In genomic region chr1:246978281-246978680, GRCh38 we compare ENCODE assay signal across 23 cellular contexts. TPM values are rescaled to one million over a fixed set of nuclear protein-coding genes. Genes with fewer than 3 reads are reported as not detected.
A peak's percentile ranks its signal among the peaks of the same experiment; 100 is the strongest.
DNase-seq lines count a peak whose midpoint lies in the region; ATAC-seq, FAIRE-seq and TF ChIP-seq lines count a peak whose summit lies in the region.
"Had no signal": no experiment of that assay in that cellular context is flagged by ENCODE, and none has a peak within 500 bp of the region (broad histone marks: within the 10 kb centered on the region; RNA-seq: fewer than 3 reads in every experiment).

No MANE protein-coding gene starts in this region.

- 96% methylated on average over 2 of the region's 2 CpGs for WGBS in HepG2 (ENCODE audit: low lambda C conversion rate)
- 76% methylated on average over 2 of the region's 2 CpGs for WGBS in right lobe of liver (ENCODE audit: insufficient coverage, low coverage, low lambda C conversion rate, missing lambda C conversion rate)
- 65% methylated on average over 2 of the region's 2 CpGs for WGBS in K562 (ENCODE audit: insufficient coverage, low coverage, missing lambda C conversion rate)

- H3K4me1 Mint-ChIP-seq in neural crest cell = no peaks in the 10 kb centered on the region
- H3K4me1 Mint-ChIP-seq: CD14-positive monocyte; CD8-positive, alpha-beta memory T cell had no signal

- H3K4me2 ChIP-seq in HepG2 (ENCODE audit: low read depth, low read length) (no peak overlapping the region), K562 (ENCODE audit: insufficient read depth, low read length) (no peak overlapping the region)
- H3K4me2 ChIP-seq: BLaER1 treated with 17β-estradiol and CSF1 and Interleukin-3, amounts not matched to agents 10 nM and 100 nM had no signal

- in situ Hi-C loops in HepG2 (cut with HindIII; ENCODE audit: extremely low pct_ligation_motif_present, low pct_unique_long_range_greater_than_20kb) = no loop called here
- in situ Hi-C loops in K562 (cut with MboI) = no loop called here

- no peak for TF ChIP-seq RAD21 in HepG2 (CRISPR knock-in tag; IDR thresholded peaks at IDR 0.05)
- TF ChIP-seq RAD21 in K562 (CRISPR knock-in tag; conservative IDR thresholded peaks at IDR 0.05 in 1 of 2, IDR thresholded peaks at IDR 0.05 in 1 of 2) = no peak

- H3K27me3 ChIP-seq in HepG2 (ENCODE audit: control insufficient read depth in 1 of 2, insufficient read depth in 2 of 2, low read length in 2 of 2) = no peaks in the 10 kb centered on the region
- H3K27me3 ChIP-seq in right lobe of liver = no peaks in the 10 kb centered on the region
- no peaks in the 10 kb centered on the region for H3K27me3 ChIP-seq in K562 (ENCODE audit: control insufficient read depth in 2 of 2, insufficient read depth in 2 of 2, low read length in 2 of 2)
- H3K27me3 ChIP-seq: BE2C; BLaER1 treated with 17β-estradiol and CSF1 and Interleukin-3, amounts not matched to agents 10 nM and 100 nM had no signal

- ATAC-seq in HepG2 = no peak
- ATAC-seq in right lobe of liver = no peak
- ATAC-seq in K562 = no peak
- ATAC-seq in GM19467 (IDR thresholded peaks at IDR 0.05; ENCODE audit: unreplicated experiment) = no peak

- no peak for FAIRE-seq in HepG2 (lab: Jason Lieb, UNC)
- FAIRE-seq in K562 (lab: Jason Lieb, UNC) = peak; percentile 11
- FAIRE-seq: A204.1, GM12891, GM18507 had no signal

- H3K4me1 ChIP-seq in HepG2 (ENCODE audit: insufficient read depth, low read length) (peaks cover 10% of the 10 kb centered on the region), right lobe of liver (no peaks in the 10 kb centered on the region), K562 (replicated peaks in 1 of 2; ENCODE audit: control insufficient read depth in 2 of 2, insufficient read depth in 2 of 2, low read length in 2 of 2) (no peaks in the 10 kb centered on the region)
- H3K4me1 ChIP-seq: BE2C; BLaER1 treated with 17β-estradiol and CSF1 and Interleukin-3, amounts not matched to agents 10 nM and 100 nM had no signal

- no peak overlapping the region for H3K27ac Mint-ChIP-seq in neural crest cell (ENCODE audit: unreplicated experiment)
- H3K27ac Mint-ChIP-seq: CD14-positive monocyte; CD4-positive, alpha-beta T cell; CD8-positive, alpha-beta memory T cell had no signal

- intact Hi-C loops in HepG2 (cut with micrococcal nuclease; ENCODE audit: unreplicated experiment) = no loop called here
- intact Hi-C loops in right lobe of liver (cut with DNase I) = no loop called here
- intact Hi-C loops in K562 (cut with micrococcal nuclease) = no loop called here
- intact Hi-C loops in posterior vena cava (cut with DNase I) = no loop called here

- H3K79me2 ChIP-seq in HepG2 (ENCODE audit: insufficient read depth, low read length) = no peaks in the 10 kb centered on the region
- no peaks in the 10 kb centered on the region for H3K79me2 ChIP-seq in K562 (ENCODE audit: control insufficient read depth, insufficient read depth, low read length)

- BruUV-seq in HepG2 (replicated peaks; lab: Mats Ljungman, UMichigan) (no TSS peak), K562 (replicated peaks; lab: Mats Ljungman, UMichigan) (no TSS peak)

- H2AFZ ChIP-seq in HepG2 (ENCODE audit: low read length) (no peak overlapping the region), K562 (ENCODE audit: low read depth, low read length) (no peak overlapping the region)

- TF ChIP-seq CTCF in HepG2 (CRISPR knock-in tag; IDR thresholded peaks at IDR 0.05) (no peak), right lobe of liver (IDR thresholded peaks at IDR 0.05) (no peak), K562 (IDR thresholded peaks at IDR 0.05 in 2 of 3, conservative IDR thresholded peaks at IDR 0.05 in 1 of 3; ENCODE audit: insufficient read depth in 2 of 3, low read depth in 1 of 3, low read length in 3 of 3) (no peak), neural crest cell (conservative IDR thresholded peaks at IDR 0.05) (no peak)

- DNase-seq in HepG2 (ENCODE audit: low spot score) (no peak), right lobe of liver (no peak), K562 (ENCODE audit: extremely low read depth in 1 of 4, low spot score in 3 of 4) (no peak), neural crest cell (ENCODE audit: low read depth, low spot score) (no peak), posterior vena cava (ENCODE audit: low spot score) (no peak), AG08395 (ENCODE audit: low spot score) (no peak)
- DNase-seq: AML-193; BE2C; CD4-positive, alpha-beta T cell; CD8-positive, alpha-beta memory T cell; DMS53; DMS79 treated with DMSO at 0.1 percent for 48 hours; GF-D8; GOT3; H7; HCEC 1CT had no signal

- TF ChIP-seq EP300 in HepG2 (IDR thresholded peaks at IDR 0.05; ENCODE audit: low read depth in 2 of 2, low read length in 2 of 2) = no peak
- TF ChIP-seq EP300 in HepG2 (CRISPR knock-in tag; IDR thresholded peaks at IDR 0.05; ENCODE audit: borderline replicate concordance) = no peak
- TF ChIP-seq EP300 in K562 (IDR thresholded peaks at IDR 0.05; ENCODE audit: low read length) = no peak

- H3K36me3 Mint-ChIP-seq in neural crest cell (ENCODE audit: low read depth) = peaks cover 83% of the 10 kb centered on the region
- H3K36me3 Mint-ChIP-seq: CD14-positive monocyte had no signal

- H3K27ac ChIP-seq in HepG2 (ENCODE audit: extremely low read length, insufficient read depth, low read length) (no peak overlapping the region), right lobe of liver (no peak overlapping the region), K562 (ENCODE audit: extremely low read depth, low read depth, low read length) (no peak overlapping the region)
- H3K27ac ChIP-seq: 22Rv1; BLaER1 treated with 17β-estradiol and CSF1 and Interleukin-3, amounts not matched to agents 10 nM and 100 nM had no signal

- H3K9me1 ChIP-seq in K562 (ENCODE audit: control insufficient read depth, insufficient read depth, low read length) = no peaks in the 10 kb centered on the region

- no peak overlapping the region for H3K9ac ChIP-seq in HepG2 (ENCODE audit: insufficient read depth, low read depth, low read length)
- no peak overlapping the region for H3K9ac ChIP-seq in K562 (ENCODE audit: insufficient read depth in 1 of 2, low read depth in 2 of 2, low read length in 2 of 2)
- H3K9ac ChIP-seq: BLaER1 treated with 17β-estradiol and CSF1 and Interleukin-3, amounts not matched to agents 10 nM and 100 nM had no signal

- H3K9me3 ChIP-seq in HepG2 (ENCODE audit: low read length) (peaks cover 54% of the 10 kb centered on the region), right lobe of liver (peaks cover 0 to 7% (median 0%) of the 10 kb centered on the region in 4 donors), K562 (replicated peaks; ENCODE audit: control insufficient read depth, insufficient read depth, low read depth, low read length) (peaks cover 27% of the 10 kb centered on the region)

- peaks cover 37% of the 10 kb centered on the region for H3K9me3 Mint-ChIP-seq in neural crest cell

- H4K20me1 ChIP-seq in HepG2 (ENCODE audit: insufficient read depth, low read length) = no peaks in the 10 kb centered on the region
- no peaks in the 10 kb centered on the region for H4K20me1 ChIP-seq in K562 (replicated peaks; ENCODE audit: control insufficient read depth, insufficient read depth, low read length)
- H4K20me1 ChIP-seq: BLaER1 treated with 17β-estradiol and CSF1 and Interleukin-3, amounts not matched to agents 10 nM and 100 nM had no signal

- TF ChIP-seq POLR2A in HepG2 (IDR thresholded peaks at IDR 0.05; ENCODE audit: insufficient read depth in 1 of 2, low read depth in 2 of 2, low read length in 2 of 2) (no peak), right lobe of liver (IDR thresholded peaks at IDR 0.05) (no peak), K562 (conservative IDR thresholded peaks at IDR 0.05) (no peak)

- no peaks in the 10 kb centered on the region for H3K27me3 Mint-ChIP-seq in neural crest cell (ENCODE audit: low read depth)

- H3K36me3 ChIP-seq in HepG2 (replicated peaks in 1 of 2; ENCODE audit: control insufficient read depth in 1 of 2, insufficient read depth in 2 of 2, low read length in 2 of 2) (peaks cover 0 to 16% of the 10 kb centered on the region in 2 experiments; a peak in 4 of 5 replicates), right lobe of liver (no peaks in the 10 kb centered on the region), K562 (ENCODE audit: control insufficient read depth, insufficient read depth, low read length) (peaks cover 13% of the 10 kb centered on the region)

- CTCF ChIA-PET in HepG2 (lab: Yijun Ruan, JAX; ENCODE audit: low intra/inter-chr PET ratio, low total read pairs) (no interaction called here), K562 (lab: Yijun Ruan, JAX; ENCODE audit: low intra/inter-chr PET ratio) (no interaction called here)

- peak overlapping the region; percentile 1 for H3K4me3 Mint-ChIP-seq in neural crest cell
- H3K4me3 Mint-ChIP-seq: CD14-positive monocyte; CD4-positive, alpha-beta T cell; CD8-positive, alpha-beta memory T cell had no signal

- POLR2A ChIA-PET in HepG2 (lab: Yijun Ruan, JAX) = no interaction called here
- POLR2A ChIA-PET in K562 (lab: Yijun Ruan, JAX) = no interaction called here

- H3K4me3 ChIP-seq in HepG2 (replicated peaks in 1 of 3; ENCODE audit: insufficient read depth in 1 of 3, low read depth in 2 of 3, low read length in 3 of 3) (no peak overlapping the region), right lobe of liver (no peak overlapping the region), K562 (no peak overlapping the region)

RNA-seq across cellular contexts. Expression of gene ZNF695, which starts 29.6 kb away (rescaled TPM):
- total RNA-seq in HepG2 (2016; rRNA removed; fragmentation: Illumina TruSeq; extraction: Trizol) = 11.6 and 13.2 TPM in 2 replicates
- total RNA-seq in HepG2 (2016; cell fraction: cytosol; rRNA removed; fragmentation: Illumina TruSeq; extraction: Trizol; ENCODE audit: low read depth) = 6.6 and 7.2 TPM in 2 replicates
- 13.2 and 13.6 TPM in 2 replicates for total RNA-seq in HepG2 (2016; cell fraction: insoluble cytoplasmic fraction; rRNA removed; fragmentation: Illumina TruSeq; extraction: Trizol)
- total RNA-seq in HepG2 (2016; cell fraction: membrane; rRNA removed; fragmentation: Illumina TruSeq; extraction: Trizol) = 9.5 and 11.6 TPM in 2 replicates
- 10.1 and 13.3 TPM in 2 replicates for total RNA-seq in HepG2 (2016; cell fraction: nucleus; rRNA removed; fragmentation: Illumina TruSeq; extraction: Trizol)
- 1.7 and 2.9 TPM in 2 replicates for polyA plus RNA-seq in HepG2 (2011; rRNA removed)
- 2.8 and 3.4 TPM in 2 replicates for polyA plus RNA-seq in HepG2 (2011; cell fraction: cytosol; rRNA removed)
- polyA plus RNA-seq in HepG2 (2011; cell fraction: nucleus; rRNA removed) = 2.0 and 2.5 TPM in 2 replicates
- polyA plus RNA-seq in HepG2 (2012) = 3.4 and 4.1 TPM in 2 replicates
- polyA plus RNA-seq in HepG2 (2016; cell fraction: cytosol; fragmentation: Illumina TruSeq; extraction: Trizol; ENCODE audit: low read depth) = 6.4 and 9.5 TPM in 2 replicates
- 9.2 and 10.4 TPM in 2 replicates for polyA plus RNA-seq in HepG2 (2016; cell fraction: insoluble cytoplasmic fraction; fragmentation: Illumina TruSeq; extraction: Trizol; ENCODE audit: low read depth)
- polyA plus RNA-seq in HepG2 (2016; cell fraction: membrane; fragmentation: Illumina TruSeq; extraction: Trizol; ENCODE audit: low read depth) = 7.3 and 9.4 TPM in 2 replicates
- 7.0 and 9.3 TPM in 2 replicates for polyA plus RNA-seq in HepG2 (2016; cell fraction: nucleus; fragmentation: Illumina TruSeq; extraction: Trizol; ENCODE audit: insufficient read depth, low read depth)
- 3.3 and 4.3 TPM in 2 replicates for polyA minus RNA-seq in HepG2 (2011; rRNA and poly(A)+ RNA removed; ENCODE audit: low replicate concordance)
- 1.4 and 2.1 TPM in 2 replicates for polyA minus RNA-seq in HepG2 (2011; cell fraction: cytosol; rRNA and poly(A)+ RNA removed)
- 8.6 and 11.1 TPM in 2 replicates for polyA minus RNA-seq in HepG2 (2011; cell fraction: nucleus; rRNA and poly(A)+ RNA removed)
- not detected for total RNA-seq in right lobe of liver
- 15.9 and 40.0 TPM in 2 replicates for total RNA-seq in K562 (2011; cell fraction: chromatin; rRNA removed; ENCODE audit: low replicate concordance)
- total RNA-seq in K562 (2011; cell fraction: nucleolus; rRNA removed) = 8.9 and 10.5 TPM in 2 replicates
- total RNA-seq in K562 (2011; cell fraction: nucleoplasm; rRNA removed) = 16.4 and 22.7 TPM in 2 replicates
- 10.9 and 11.5 TPM in 2 replicates for total RNA-seq in K562 (2014; rRNA removed)
- total RNA-seq in K562 (2014; rRNA removed; fragmentation: Illumina TruSeq; extraction: Trizol) = 15.2 and 15.7 TPM in 2 replicates
- total RNA-seq in K562 (2015; rRNA removed; fragmentation: Illumina TruSeq; extraction: Trizol) = 10.2 and 10.6 TPM in 2 replicates
- 10.9 and 13.7 TPM in 2 replicates for total RNA-seq in K562 (2021)
- polyA plus RNA-seq in K562 (2011; rRNA removed) = 8.7 and 9.0 TPM in 2 replicates
- polyA plus RNA-seq in K562 (2011; cell fraction: cytosol; rRNA removed) = 3.3 and 9.2 TPM in 2 replicates
- 7.5 and 9.3 TPM in 2 replicates for polyA plus RNA-seq in K562 (2011; cell fraction: nucleus; rRNA removed)
- 9.8 and 9.9 TPM in 2 replicates for polyA plus RNA-seq in K562 (2012)
- polyA plus RNA-seq in K562 (2014; fragmentation: Illumina TruSeq; extraction: Trizol) = 11.1 and 12.1 TPM in 2 replicates
- polyA plus RNA-seq in K562 (2014; fragmentation: Nextera tagmentation; extraction: Ambion mirVana) = 1 to 10 TPM; 8.7 to 8.8 TPM
- 6.4 and 11.1 TPM in 2 replicates for polyA plus RNA-seq in K562 (2014; rRNA removed)
- polyA minus RNA-seq in K562 (2011; rRNA and poly(A)+ RNA removed) = 12.7 and 15.3 TPM in 2 replicates
- 3.7 and 5.2 TPM in 2 replicates for polyA minus RNA-seq in K562 (2011; cell fraction: cytosol; rRNA and poly(A)+ RNA removed)
- polyA minus RNA-seq in K562 (2011; cell fraction: nucleus; rRNA and poly(A)+ RNA removed) = 4.8 and 11.7 TPM in 2 replicates
- total RNA-seq in neural crest cell = 21.4 and 21.8 TPM in 2 replicates
- under 1 TPM in 1 of 2 donors, not detected in 1; 0.23 TPM for total RNA-seq in posterior vena cava
- total RNA-seq: CD4-positive, alpha-beta T cell had no signal
- polyA plus RNA-seq: CD8-positive, alpha-beta memory T cell had no signal

RNA-seq across cellular contexts. Expression of gene AHCTF1, which starts 46.5 kb away (rescaled TPM):
- total RNA-seq in HepG2 (2016; rRNA removed; fragmentation: Illumina TruSeq; extraction: Trizol) (45.9 and 73.9 TPM in 2 replicates), right lobe of liver (10 to 100 TPM; 10.3 to 23.4 (median 14.9) TPM), K562 (2014; rRNA removed) (46.2 and 49.6 TPM in 2 replicates), K562 (2014; rRNA removed; fragmentation: Illumina TruSeq; extraction: Trizol) (97.4 and 99.7 TPM in 2 replicates), K562 (2015; rRNA removed; fragmentation: Illumina TruSeq; extraction: Trizol) (92.6 and 102 TPM in 2 replicates), K562 (2021) (62.6 and 69.8 TPM in 2 replicates), neural crest cell (40.4 and 47.3 TPM in 2 replicates), posterior vena cava (10 to 100 TPM; 22.6 to 33.4 TPM)
- total RNA-seq in HepG2 (2016; cell fraction: cytosol; rRNA removed; fragmentation: Illumina TruSeq; extraction: Trizol; ENCODE audit: low read depth) = 6.0 and 6.6 TPM in 2 replicates
- 39.2 and 70.8 TPM in 2 replicates for total RNA-seq in HepG2 (2016; cell fraction: insoluble cytoplasmic fraction; rRNA removed; fragmentation: Illumina TruSeq; extraction: Trizol)
- total RNA-seq in HepG2 (2016; cell fraction: membrane; rRNA removed; fragmentation: Illumina TruSeq; extraction: Trizol) = 12.2 and 12.4 TPM in 2 replicates
- total RNA-seq in HepG2 (2016; cell fraction: nucleus; rRNA removed; fragmentation: Illumina TruSeq; extraction: Trizol) = 61.4 and 62.6 TPM in 2 replicates
- polyA plus RNA-seq in HepG2 (2011; rRNA removed) (14.8 and 16.6 TPM in 2 replicates), K562 (2011; rRNA removed) (31.2 and 47.6 TPM in 2 replicates), K562 (2014; fragmentation: Illumina TruSeq; extraction: Trizol) (69.0 and 88.0 TPM in 2 replicates), K562 (2014; fragmentation: Nextera tagmentation; extraction: Ambion mirVana) (10 to 100 TPM in 1 of 2 experiments, 1 to 10 TPM in 1; 9.4 to 15.4 TPM), K562 (2014; rRNA removed) (44.6 and 46.1 TPM in 2 replicates)
- 5.6 and 9.1 TPM in 2 replicates for polyA plus RNA-seq in HepG2 (2011; cell fraction: cytosol; rRNA removed)
- 20.3 and 21.2 TPM in 2 replicates for polyA plus RNA-seq in HepG2 (2011; cell fraction: nucleus; rRNA removed)
- polyA plus RNA-seq in HepG2 (2012) = 21.1 and 24.2 TPM in 2 replicates
- polyA plus RNA-seq in HepG2 (2016; cell fraction: cytosol; fragmentation: Illumina TruSeq; extraction: Trizol; ENCODE audit: low read depth) = 0.44 and 1.6 TPM in 2 replicates
- polyA plus RNA-seq in HepG2 (2016; cell fraction: insoluble cytoplasmic fraction; fragmentation: Illumina TruSeq; extraction: Trizol; ENCODE audit: low read depth) = 45.8 and 51.8 TPM in 2 replicates
- 2.9 and 3.1 TPM in 2 replicates for polyA plus RNA-seq in HepG2 (2016; cell fraction: membrane; fragmentation: Illumina TruSeq; extraction: Trizol; ENCODE audit: low read depth)
- polyA plus RNA-seq in HepG2 (2016; cell fraction: nucleus; fragmentation: Illumina TruSeq; extraction: Trizol; ENCODE audit: insufficient read depth, low read depth) = 80.7 and 89.7 TPM in 2 replicates
- 21.5 and 44.5 TPM in 2 replicates for polyA minus RNA-seq in HepG2 (2011; rRNA and poly(A)+ RNA removed; ENCODE audit: low replicate concordance)
- 33.4 and 40.7 TPM in 2 replicates for polyA minus RNA-seq in HepG2 (2011; cell fraction: cytosol; rRNA and poly(A)+ RNA removed)
- polyA minus RNA-seq in HepG2 (2011; cell fraction: nucleus; rRNA and poly(A)+ RNA removed) = 95.8 and 98.5 TPM in 2 replicates
- 56.4 and 208 TPM in 2 replicates for total RNA-seq in K562 (2011; cell fraction: chromatin; rRNA removed; ENCODE audit: low replicate concordance)
- 25.7 and 46.8 TPM in 2 replicates for total RNA-seq in K562 (2011; cell fraction: nucleolus; rRNA removed)
- 71.2 and 79.8 TPM in 2 replicates for total RNA-seq in K562 (2011; cell fraction: nucleoplasm; rRNA removed)
- polyA plus RNA-seq in K562 (2011; cell fraction: cytosol; rRNA removed) = 9.3 and 16.0 TPM in 2 replicates
- 37.7 and 54.5 TPM in 2 replicates for polyA plus RNA-seq in K562 (2011; cell fraction: nucleus; rRNA removed)
- polyA plus RNA-seq in K562 (2012) = 27.4 and 31.3 TPM in 2 replicates
- polyA minus RNA-seq in K562 (2011; rRNA and poly(A)+ RNA removed) = 132 and 152 TPM in 2 replicates
- polyA minus RNA-seq in K562 (2011; cell fraction: cytosol; rRNA and poly(A)+ RNA removed) = 40.0 and 55.9 TPM in 2 replicates
- 68.8 and 102 TPM in 2 replicates for polyA minus RNA-seq in K562 (2011; cell fraction: nucleus; rRNA and poly(A)+ RNA removed)

Comparison
In these comparisons a context has a peak if more than half of its experiments do, and no peak if none do; other contexts are left out.
1. RNA of gene ZNF695, which starts 29.6 kb away (total RNA-seq): 21.4 to 21.8 TPM in neural crest cell, 6.6 to 13.6 TPM in HepG2 and 8.9 to 40.0 TPM in K562; 0.23 TPM in posterior vena cava and not detected in right lobe of liver; every median in the first group is over 4 times any median in the second.
2. Of the 241 proteins assayed by ChIP-seq in both HepG2 and K562: peak only in HepG2: none; only in K562: CEBPG; in both: CEBPB; in neither: 237; mixed calls (peak in some experiments, not most) for 2.